20 cellular contexts compared by ENCODE assay signal in the genomic region with DNA sequence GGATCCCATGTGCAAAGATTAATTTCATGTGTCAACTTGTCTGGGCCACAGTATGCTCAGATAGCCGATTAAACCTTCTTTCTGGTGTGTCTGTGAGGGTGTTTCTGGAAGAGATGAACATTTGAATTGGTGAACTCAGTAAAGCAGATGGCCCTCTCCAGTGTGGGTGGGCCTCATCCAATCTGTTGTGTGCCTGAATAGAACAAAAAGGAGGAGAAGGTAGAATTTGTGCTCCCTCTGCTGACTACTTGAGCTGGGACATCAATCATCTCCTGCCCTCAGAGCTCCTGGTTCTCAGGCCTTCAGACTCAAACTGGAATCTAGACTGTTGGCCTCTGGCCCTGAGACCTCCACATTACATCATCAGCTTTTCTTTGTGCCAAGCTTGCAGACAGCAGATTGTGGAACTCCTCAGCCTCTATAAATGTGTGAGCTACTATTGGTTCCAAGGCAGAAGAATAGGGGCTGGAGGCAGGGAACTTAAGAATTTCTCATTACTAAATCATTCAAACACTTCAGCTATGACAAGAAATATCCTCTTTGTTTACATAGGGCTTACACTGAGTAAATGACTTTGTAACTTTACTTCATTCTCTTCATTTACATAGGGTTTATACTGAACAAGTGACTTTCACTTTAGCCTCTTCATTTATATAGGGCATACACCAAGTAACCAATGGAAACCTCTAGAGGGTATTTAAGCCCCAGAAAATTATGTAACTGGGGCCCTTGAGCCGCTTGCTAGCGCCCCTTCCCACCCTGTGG.
DNase-seq lines count a peak whose midpoint lies in the region; TF ChIP-seq lines count a peak whose summit lies in the region.
"Had no signal": no experiment of that assay in that cellular context is flagged by ENCODE, and none has a peak within 500 bp of the region (broad histone marks: within the 10 kb centered on the region; RNA-seq: fewer than 3 reads in every experiment).

No MANE protein-coding gene starts in this region.

- H3K4me3 ChIP-seq in ovary: no peak overlapping the region
- H3K4me3 ChIP-seq: colonic mucosa, GM23248, K562 had no signal

- DNase-seq in DMS53 treated with DMSO at 0.1 percent for 48 hours (lab: John Stamatoyannopoulos, UW; ENCODE audit: unreplicated experiment) (peak; percentile 35), left kidney (ENCODE audit: low read depth, low spot score) (peak; percentile 16), HEK293T (ENCODE audit: extremely low spot score) (no peak), NCI-H1436 treated with DMSO at 0.1 percent for 48 hours (lab: John Stamatoyannopoulos, UW) (no peak), globus pallidus (ENCODE audit: low spot score) (no peak), ovary (no peak)
- DNase-seq: activated B cell treated with CpG ODN at 0.5 μM for 24 hours; activated CD8-positive, alpha-beta T cell treated with anti-CD3 and anti-CD28 coated beads for 36 hours; activated naive CD4-positive, alpha-beta T cell treated with anti-CD3 and anti-CD28 coated beads, Interleukin-2, amount 10 ng/mL, durations not matched to agents 7 days and 5 days; activated T-cell treated with anti-CD3 and anti-CD28 coated beads, Interleukin-2, amount 50 U/mL, for 24 hours; colonic mucosa; GM23248; mesenchymal stem cell; NCI-H1048; SHP77 treated with DMSO at 0.1 percent for 48 hours; stimulated activated CD4-positive, alpha-beta T cell treated with anti-CD3 and anti-CD28 coated beads, Interleukin-4, amount 100 ng/mL, for 4 hours; T-helper 17 cell had no signal

- H3K36me3 ChIP-seq in ovary: no peaks in the 10 kb centered on the region
- H3K36me3 ChIP-seq: colonic mucosa had no signal

- POLR2A ChIA-PET in HEK293T (lab: Yijun Ruan, JAX): no interaction called here

- no peaks in the 10 kb centered on the region for H3K9me3 ChIP-seq in ovary
- H3K9me3 ChIP-seq: colonic mucosa had no signal

- TF ChIP-seq CTCF in LNCAP (IDR thresholded peaks at IDR 0.05) (peak; percentile 21; the same call in 1 of the 2 replicates), ovary (IDR thresholded peaks at IDR 0.05) (no peak)

- no peak for TF ChIP-seq POLR2A in ovary (IDR thresholded peaks at IDR 0.05)

- WGBS in ovary, 3 donors: 83 to 94% (median 86%) methylated on average over 3 of the region's 3 CpGs

- H3K27ac ChIP-seq in angular gyrus (ENCODE audit: low read depth, low read length) (peak overlapping the region; percentile 3), ovary (no peak overlapping the region)
- H3K27ac ChIP-seq: colonic mucosa, GM23248 had no signal

- intact Hi-C loops in ovary (cut with DNase I): no loop called here

- CTCF ChIA-PET in HEK293T (lab: Yijun Ruan, JAX): no interaction called here

- no peaks in the 10 kb centered on the region for H3K27me3 ChIP-seq in ovary
- H3K27me3 ChIP-seq: colonic mucosa had no signal

- H3K4me1 ChIP-seq in ovary (ENCODE audit: insufficient read depth): no peaks in the 10 kb centered on the region
- H3K4me1 ChIP-seq: colonic mucosa had no signal

- no peak for TF ChIP-seq EP300 in ovary (IDR thresholded peaks at IDR 0.05)

TF ChIP-seq in HEK293T, 16 proteins besides CTCF, POLR2A, EP300 and RAD21:
- TF ChIP-seq FOXA1 (IDR thresholded peaks at IDR 0.05) (no peak), SP1 (IDR thresholded peaks at IDR 0.05) (no peak), BHLHE40 (IDR thresholded peaks at IDR 0.05; ENCODE audit: borderline replicate concordance) (no peak), HDGF (IDR thresholded peaks at IDR 0.05; ENCODE audit: borderline replicate concordance) (no peak), SUZ12 (IDR thresholded peaks at IDR 0.05) (no peak), FOXM1 (IDR thresholded peaks at IDR 0.05; ENCODE audit: borderline replicate concordance) (no peak), ZNF384 (IDR thresholded peaks at IDR 0.05) (no peak), CTBP1 (IDR thresholded peaks at IDR 0.05; ENCODE audit: borderline replicate concordance) (no peak), NFRKB (IDR thresholded peaks at IDR 0.05) (no peak), TARDBP (IDR thresholded peaks at IDR 0.05) (no peak)
- TF ChIP-seq, protein P1, sequence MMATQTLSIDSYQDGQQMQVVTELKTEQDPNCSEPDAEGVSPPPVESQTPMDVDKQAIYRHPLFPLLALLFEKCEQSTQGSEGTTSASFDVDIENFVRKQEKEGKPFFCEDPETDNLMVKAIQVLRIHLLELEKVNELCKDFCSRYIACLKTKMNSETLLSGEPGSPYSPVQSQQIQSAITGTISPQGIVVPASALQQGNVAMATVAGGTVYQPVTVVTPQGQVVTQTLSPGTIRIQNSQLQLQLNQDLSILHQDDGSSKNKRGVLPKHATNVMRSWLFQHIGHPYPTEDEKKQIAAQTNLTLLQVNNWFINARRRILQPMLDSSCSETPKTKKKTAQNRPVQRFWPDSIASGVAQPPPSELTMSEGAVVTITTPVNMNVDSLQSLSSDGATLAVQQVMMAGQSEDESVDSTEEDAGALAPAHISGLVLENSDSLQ (IDR thresholded peaks at IDR 0.05): no peak

Comparison
In these comparisons a context has a peak if more than half of its experiments do, and no peak if none do; other contexts are left out.
1. DNase-seq: peak in DMS53 treated with DMSO at 0.1 percent for 48 hours (single experiment) and left kidney (single experiment); none in HEK293T (single experiment), NCI-H1436 treated with DMSO at 0.1 percent for 48 hours (single experiment), globus pallidus (single experiment) and ovary (0 of 5).